Comparison of ENCODE assay signal across 10 cellular contexts in genomic region chr13:85798999-85799646, GRCh38. TPM values are rescaled to one million over a fixed set of nuclear protein-coding genes. Genes with fewer than 3 reads are reported as not detected.
DNase-seq lines count a peak whose midpoint lies in the region; ATAC-seq and TF ChIP-seq lines count a peak whose summit lies in the region.
"Had no signal": no experiment of that assay in that cellular context is flagged by ENCODE, and none has a peak within 500 bp of the region (broad histone marks: within the 10 kb centered on the region; RNA-seq: fewer than 3 reads in every experiment).

Gene SLITRK6, minus strand, starts transcription at chr13:85799419. Its CDS starts 2,911 bp downstream, at chr13:85796508.

- H3K27ac Mint-ChIP-seq in activated CD8-positive, alpha-beta T cell treated with anti-CD3 and anti-CD28 coated beads, Interleukin-2, amount 10 ng/mL, durations not matched to agents 7 days and 5 days = no peak within 1 kb of the TSS

- peak; percentile 39 for DNase-seq in DMS53 (lab: John Stamatoyannopoulos, UW)
- DNase-seq in DMS53 treated with DMSO at 0.1 percent for 48 hours (lab: John Stamatoyannopoulos, UW; ENCODE audit: unreplicated experiment) = no peak
- peak; percentile 67 for DNase-seq in RPMI7951 (ENCODE audit: low read depth)
- peak; percentile 36 to 77 for DNase-seq in foreskin fibroblast
- peak; percentile 11 for DNase-seq in stromal cell of bone marrow (ENCODE audit: low read depth)
- no peak for DNase-seq in activated CD8-positive, alpha-beta T cell treated with anti-CD3 and anti-CD28 coated beads, Interleukin-2, amount 10 ng/mL, durations not matched to agents 7 days and 5 days

- no peaks in the 10 kb centered on the region for H3K9me3 Mint-ChIP-seq in activated CD8-positive, alpha-beta T cell treated with anti-CD3 and anti-CD28 coated beads, Interleukin-2, amount 10 ng/mL, durations not matched to agents 7 days and 5 days (ENCODE audit: insufficient read depth)

- ATAC-seq in activated CD8-positive, alpha-beta T cell treated with anti-CD3 and anti-CD28 coated beads, Interleukin-2, amount 10 ng/mL, durations not matched to agents 7 days and 5 days = no peak
- no peak for ATAC-seq in HG02759 (IDR thresholded peaks at IDR 0.05; ENCODE audit: unreplicated experiment)
- ATAC-seq in GM21529 (IDR thresholded peaks at IDR 0.05; ENCODE audit: unreplicated experiment) = no peak

- H3K4me3 ChIP-seq in foreskin fibroblast (ENCODE audit: low read depth in 1 of 2, low read length in 2 of 2) = peak within 1 kb of the TSS; percentile 25 to 46
- H3K4me3 ChIP-seq: SJSA1 had no signal

- POLR2A ChIA-PET in activated CD8-positive, alpha-beta T cell treated with anti-CD3 and anti-CD28 coated beads, Interleukin-2, amount 10 ng/mL, durations not matched to agents 7 days and 5 days (lab: Charles Lee) = no interaction called here

- CTCF ChIA-PET in activated CD8-positive, alpha-beta T cell treated with anti-CD3 and anti-CD28 coated beads, Interleukin-2, amount 10 ng/mL, durations not matched to agents 7 days and 5 days (lab: Charles Lee) = no interaction called here

- no peaks in the 10 kb centered on the region for H3K36me3 Mint-ChIP-seq in activated CD8-positive, alpha-beta T cell treated with anti-CD3 and anti-CD28 coated beads, Interleukin-2, amount 10 ng/mL, durations not matched to agents 7 days and 5 days (ENCODE audit: low read depth)

- TF ChIP-seq CTCF in foreskin fibroblast (IDR thresholded peaks at IDR 0.05; ENCODE audit: low read depth, low read length) = peak; percentile 5

- H3K4me3 Mint-ChIP-seq in activated CD8-positive, alpha-beta T cell treated with anti-CD3 and anti-CD28 coated beads, Interleukin-2, amount 10 ng/mL, durations not matched to agents 7 days and 5 days = no peak within 1 kb of the TSS

- no peaks in the 10 kb centered on the region for H3K4me1 Mint-ChIP-seq in activated CD8-positive, alpha-beta T cell treated with anti-CD3 and anti-CD28 coated beads, Interleukin-2, amount 10 ng/mL, durations not matched to agents 7 days and 5 days (ENCODE audit: low read depth)

- no peaks in the 10 kb centered on the region for H3K27me3 Mint-ChIP-seq in activated CD8-positive, alpha-beta T cell treated with anti-CD3 and anti-CD28 coated beads, Interleukin-2, amount 10 ng/mL, durations not matched to agents 7 days and 5 days (ENCODE audit: low read depth)

RNA-seq across cellular contexts. Expression of gene SLITRK6, which starts in this region (rescaled TPM):
- total RNA-seq in RPMI7951 (2014; rRNA removed; shearing (Covaris generic)) = 1.8 and 3.1 TPM in 2 replicates
- total RNA-seq in activated CD8-positive, alpha-beta T cell treated with anti-CD3 and anti-CD28 coated beads, Interleukin-2, amount 10 ng/mL, durations not matched to agents 7 days and 5 days = not detected
- total RNA-seq: pulmonary artery endothelial cell had no signal

Comparison
In these comparisons a context has a peak if more than half of its experiments do, and no peak if none do; other contexts are left out.
1. DNase-seq: peak in DMS53 (single experiment), RPMI7951 (single experiment), foreskin fibroblast (2 of 2) and stromal cell of bone marrow (single experiment); none in DMS53 treated with DMSO at 0.1 percent for 48 hours (single experiment) and activated CD8-positive, alpha-beta T cell treated with anti-CD3 and anti-CD28 coated beads, Interleukin-2, amount 10 ng/mL, durations not matched to agents 7 days and 5 days (single experiment).